In the genomic region with DNA sequence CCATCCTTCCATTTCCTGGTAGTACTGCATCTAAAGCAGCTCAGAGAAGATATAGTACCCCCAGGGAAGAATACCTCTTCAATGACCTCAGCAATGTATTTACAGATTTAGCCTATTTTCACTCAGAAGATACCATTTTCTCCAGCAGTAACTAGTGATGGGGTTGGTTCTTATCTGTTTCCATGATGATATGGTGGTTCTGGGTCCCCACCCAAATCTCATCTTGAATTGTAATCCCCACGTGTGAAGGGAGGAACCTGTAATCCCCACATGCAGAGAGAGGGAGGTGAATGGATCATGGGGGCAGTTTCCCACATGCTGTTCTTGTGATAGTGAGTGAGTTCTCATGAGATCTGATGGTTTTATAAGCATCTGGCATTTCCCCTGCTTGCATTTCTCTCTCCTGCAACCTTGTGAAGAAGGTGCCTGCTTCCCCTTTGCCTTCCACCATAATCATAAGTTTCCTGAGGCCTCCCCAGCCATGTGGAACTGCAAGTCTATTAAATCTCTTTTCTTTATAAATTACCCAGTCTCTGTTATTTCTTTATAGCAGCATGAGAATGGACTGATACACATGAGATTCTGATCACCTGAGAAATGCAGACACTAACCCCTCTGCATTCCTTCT, we compare ENCODE assay signal across 15 cellular contexts.
"Had no signal": no experiment of that assay in that cellular context is flagged by ENCODE, and none has a peak within 500 bp of the region (broad histone marks: within the 10 kb centered on the region; RNA-seq: fewer than 3 reads in every experiment).

No MANE protein-coding gene starts in this region.

- H3K9me3 ChIP-seq: left lung, prostate gland had no signal

- H3K4me1 ChIP-seq: prostate gland had no signal

- DNase-seq: activated naive CD4-positive, alpha-beta T cell treated with Interleukin-2 at 50 U/mL for 16 hours; aorta; left lung; nucleus accumbens; right cardiac atrium; stimulated activated CD4-positive, alpha-beta T cell treated with anti-CD3 and anti-CD28 coated beads, Interleukin-4, amount 100 ng/mL, for 24 hours; stimulated activated naive CD8-positive, alpha-beta T cell treated with anti-CD3 and anti-CD28 coated beads, Interleukin-15, Interleukin-2, amounts not matched to agents 100 U/mL and 50 U/mL, for 24 hours; SW 1271 had no signal

- H3K27ac Mint-ChIP-seq: activated T-helper 17 cell treated with anti-CD3 and anti-CD28 coated beads, Interleukin-2, amount 50 U/mL, for 72 hours; type B pancreatic cell had no signal

- ATAC-seq: activated CD4-positive, CD25-positive, alpha-beta regulatory T cell treated with anti-CD3 and anti-CD28 coated beads, Interleukin-2, amount 50 U/mL, for 24 hours; activated T-helper 17 cell treated with anti-CD3 and anti-CD28 coated beads, Interleukin-2, amount 50 U/mL, for 72 hours; left lung; right cardiac atrium; stimulated activated naive CD8-positive, alpha-beta T cell treated with anti-CD3 and anti-CD28 coated beads, Interleukin-15, Interleukin-2, amounts not matched to agents 100 U/mL and 50 U/mL, for 24 hours had no signal

- FAIRE-seq: keratinocyte had no signal

- H3K27ac ChIP-seq: left lung, prostate gland had no signal

- H3K36me3 Mint-ChIP-seq: type B pancreatic cell had no signal

- H3K36me3 ChIP-seq: left lung, prostate gland had no signal

- H3K9me3 Mint-ChIP-seq: activated T-helper 17 cell treated with anti-CD3 and anti-CD28 coated beads, Interleukin-2, amount 50 U/mL, for 72 hours; nephron; type B pancreatic cell had no signal

- H3K4me1 Mint-ChIP-seq: activated T-helper 17 cell treated with anti-CD3 and anti-CD28 coated beads, Interleukin-2, amount 50 U/mL, for 72 hours had no signal

- H3K27me3 ChIP-seq: left lung had no signal

- H3K4me3 Mint-ChIP-seq: activated T-helper 17 cell treated with anti-CD3 and anti-CD28 coated beads, Interleukin-2, amount 50 U/mL, for 72 hours; nephron; type B pancreatic cell had no signal

- H3K27me3 Mint-ChIP-seq: activated T-helper 17 cell treated with anti-CD3 and anti-CD28 coated beads, Interleukin-2, amount 50 U/mL, for 72 hours; type B pancreatic cell had no signal

- H3K4me3 ChIP-seq: left lung, prostate gland, skin epidermis had no signal
